23 cellular contexts compared by ENCODE assay signal in genomic region chr10:5968681-5969453, GRCh38. TPM values are rescaled to one million over a fixed set of nuclear protein-coding genes. Genes with fewer than 3 reads are reported as not detected.
A peak's percentile ranks its signal among the peaks of the same experiment; 100 is the strongest.
DNase-seq lines count a peak whose midpoint lies in the region; ATAC-seq and TF ChIP-seq lines count a peak whose summit lies in the region.
"Had no signal": no experiment of that assay in that cellular context is flagged by ENCODE, and none has a peak within 500 bp of the region (broad histone marks: within the 10 kb centered on the region; RNA-seq: fewer than 3 reads in every experiment).

No MANE protein-coding gene starts in this region.

- no peak overlapping the region for H3K27ac Mint-ChIP-seq in WTC11
- H3K27ac Mint-ChIP-seq: activated CD4-positive, alpha-beta T cell treated with anti-CD3 and anti-CD28 coated beads, Interleukin-2, amount 10 ng/mL, durations not matched to agents 24 days and 14 days; CD4-positive, alpha-beta T cell had no signal

- H3K27me3 ChIP-seq in neural cell (ENCODE audit: insufficient read depth, low read depth, low read length) = no peaks in the 10 kb centered on the region
- H3K27me3 ChIP-seq: ascending aorta, left lung, MG63, vagina had no signal

- no peak overlapping the region for H3K4me3 Mint-ChIP-seq in WTC11
- H3K4me3 Mint-ChIP-seq: activated CD4-positive, alpha-beta T cell treated with anti-CD3 and anti-CD28 coated beads, Interleukin-2, amount 10 ng/mL, durations not matched to agents 24 days and 14 days; activated T-cell treated with anti-CD3 and anti-CD28 coated beads, Interleukin-2, amount 50 U/mL, for 4 hours; CD4-positive, alpha-beta T cell; effector memory CD8-positive, alpha-beta T cell had no signal

- no peaks in the 10 kb centered on the region for H3K4me1 Mint-ChIP-seq in WTC11

- no peaks in the 10 kb centered on the region for H3K36me3 Mint-ChIP-seq in WTC11

- DNase-seq in cardiac septum (ENCODE audit: low spot score) (peak; percentile 29), Right ventricle myocardium inferior (ENCODE audit: missing footprints) (no peak), WTC11 (ENCODE audit: low spot score) (no peak), ureter (ENCODE audit: low spot score) (peak; percentile 22), T-helper 9 cell (no peak)
- DNase-seq: activated CD4-positive, alpha-beta T cell treated with anti-CD3 and anti-CD28 coated beads, Interleukin-2, amount 10 ng/mL, durations not matched to agents 24 days and 14 days; activated naive CD4-positive, alpha-beta T cell treated with anti-CD3 and anti-CD28 coated beads, Interleukin-2, amount 50 U/mL, for 16 hours; activated T-cell treated with anti-CD3 and anti-CD28 coated beads, Interleukin-2, amount 50 U/mL, for 4 hours; CD4-positive, alpha-beta T cell; effector memory CD8-positive, alpha-beta T cell; left lung; MG63; NCI-H1436; NCI-H774; occipital lobe; stimulated activated CD4-positive, alpha-beta T cell treated with anti-CD3 and anti-CD28 coated beads, Interleukin-2, amount 100 ng/mL, for 48 hours had no signal

- no peaks in the 10 kb centered on the region for H4K20me1 ChIP-seq in neural cell (ENCODE audit: insufficient read depth)

- peak overlapping the region; percentile 47 for H3K4me3 ChIP-seq in neural cell (ENCODE audit: low read length)
- H3K4me3 ChIP-seq: ascending aorta, left lung, MG63, vagina had no signal

- no peak overlapping the region for H3K27ac ChIP-seq in neural cell (ENCODE audit: low read length)
- H3K27ac ChIP-seq: ascending aorta, left lung, vagina had no signal

- peak overlapping the region; percentile 37 for H2AFZ ChIP-seq in neural cell (ENCODE audit: low read depth, low read length)

- no peaks in the 10 kb centered on the region for H3K36me3 ChIP-seq in neural cell (ENCODE audit: insufficient read depth, low read length)
- H3K36me3 ChIP-seq: ascending aorta, MG63 had no signal

- H3K4me2 ChIP-seq in neural cell (ENCODE audit: low read length) = no peak overlapping the region

- intact Hi-C loops in cardiac septum (cut with DNase I) (no loop called here), Right ventricle myocardium inferior (cut with DNase I) (no loop called here)

- H3K9me3 ChIP-seq in neural cell (ENCODE audit: low read length) = no peaks in the 10 kb centered on the region
- H3K9me3 ChIP-seq: ascending aorta, left lung, MG63, vagina had no signal

- no peaks in the 10 kb centered on the region for H3K27me3 Mint-ChIP-seq in WTC11 (ENCODE audit: low read depth)
- H3K27me3 Mint-ChIP-seq: activated CD4-positive, alpha-beta T cell treated with anti-CD3 and anti-CD28 coated beads, Interleukin-2, amount 10 ng/mL, durations not matched to agents 24 days and 14 days; CD4-positive, alpha-beta T cell; effector memory CD8-positive, alpha-beta T cell had no signal

- H3K9ac ChIP-seq in neural cell (ENCODE audit: low read length) = peak overlapping the region; percentile 47

- POLR2A ChIA-PET in WTC11 (lab: Charles Lee) = no interaction called here

- H3K79me2 ChIP-seq in neural cell (replicated peaks; ENCODE audit: insufficient read depth, low read length) = no peaks in the 10 kb centered on the region

- no peaks in the 10 kb centered on the region for H3K9me2 ChIP-seq in neural cell (ENCODE audit: insufficient read depth, low read length)

- CTCF ChIA-PET in WTC11 (lab: Charles Lee) = interaction anchor here (0.7 kb wide), 1 partner anchor 433 kb away, joined by 3 read pairs; no protein-coding TSS in a partner anchor

- no peak for TF ChIP-seq EP300 in neural cell (conservative IDR thresholded peaks at IDR 0.05; ENCODE audit: poor library complexity, severe bottlenecking)

- no peaks in the 10 kb centered on the region for H3F3A ChIP-seq in neural cell (ENCODE audit: insufficient read depth, low read length, poor library complexity, severe bottlenecking)

- H3K9me3 Mint-ChIP-seq in WTC11 = no peaks in the 10 kb centered on the region
- H3K9me3 Mint-ChIP-seq: activated CD4-positive, alpha-beta T cell treated with anti-CD3 and anti-CD28 coated beads, Interleukin-2, amount 10 ng/mL, durations not matched to agents 24 days and 14 days; activated T-cell treated with anti-CD3 and anti-CD28 coated beads, Interleukin-2, amount 50 U/mL, for 4 hours; CD4-positive, alpha-beta T cell; effector memory CD8-positive, alpha-beta T cell had no signal

- TF ChIP-seq CTCF in WTC11 (IDR thresholded peaks at IDR 0.05) = no peak
- no peak for TF ChIP-seq CTCF in neural cell (IDR thresholded peaks at IDR 0.05; ENCODE audit: poor library complexity, severe bottlenecking)

- no peak for TF ChIP-seq RAD21 in neural cell (conservative IDR thresholded peaks at IDR 0.05)

- no peak for ATAC-seq in Right ventricle myocardium inferior
- ATAC-seq in WTC11 = no peak
- ATAC-seq in HG02678 (IDR thresholded peaks at IDR 0.05; ENCODE audit: unreplicated experiment) = no peak
- ATAC-seq in HG02588 (IDR thresholded peaks at IDR 0.05; ENCODE audit: unreplicated experiment) = no peak
- ATAC-seq: activated T-cell treated with anti-CD3 and anti-CD28 coated beads, Interleukin-2, amount 50 U/mL, for 4 hours; effector memory CD8-positive, alpha-beta T cell; HCT116; left lung; Panc1 had no signal

TF ChIP-seq in WTC11, 78 proteins besides CTCF, POLR2A, EP300 and RAD21 (continues in another document):
- TF ChIP-seq, protein P1, sequence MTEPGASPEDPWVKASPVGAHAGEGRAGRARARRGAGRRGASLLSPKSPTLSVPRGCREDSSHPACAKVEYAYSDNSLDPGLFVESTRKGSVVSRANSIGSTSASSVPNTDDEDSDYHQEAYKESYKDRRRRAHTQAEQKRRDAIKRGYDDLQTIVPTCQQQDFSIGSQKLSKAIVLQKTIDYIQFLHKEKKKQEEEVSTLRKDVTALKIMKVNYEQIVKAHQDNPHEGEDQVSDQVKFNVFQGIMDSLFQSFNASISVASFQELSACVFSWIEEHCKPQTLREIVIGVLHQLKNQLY (CRISPR knock-in tag; IDR thresholded peaks at IDR 0.05) = no peak
- TF ChIP-seq, protein P2, sequence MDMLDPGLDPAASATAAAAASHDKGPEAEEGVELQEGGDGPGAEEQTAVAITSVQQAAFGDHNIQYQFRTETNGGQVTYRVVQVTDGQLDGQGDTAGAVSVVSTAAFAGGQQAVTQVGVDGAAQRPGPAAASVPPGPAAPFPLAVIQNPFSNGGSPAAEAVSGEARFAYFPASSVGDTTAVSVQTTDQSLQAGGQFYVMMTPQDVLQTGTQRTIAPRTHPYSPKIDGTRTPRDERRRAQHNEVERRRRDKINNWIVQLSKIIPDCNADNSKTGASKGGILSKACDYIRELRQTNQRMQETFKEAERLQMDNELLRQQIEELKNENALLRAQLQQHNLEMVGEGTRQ (CRISPR knock-in tag; IDR thresholded peaks at IDR 0.05) = no peak
- TF ChIP-seq USF1 (CRISPR knock-in tag; IDR thresholded peaks at IDR 0.05) (no peak), NFE2L1 (CRISPR knock-in tag; IDR thresholded peaks at IDR 0.05) (no peak), SMAD4 (CRISPR knock-in tag; IDR thresholded peaks at IDR 0.05) (no peak)

TF ChIP-seq in neural cell, 6 proteins besides CTCF, POLR2A, EP300 and RAD21:
- no peak for TF ChIP-seq SMC3 (conservative IDR thresholded peaks at IDR 0.05; ENCODE audit: poor library complexity)
- no peak for TF ChIP-seq POLR2AphosphoS5 (IDR thresholded peaks at IDR 0.05)

RNA-seq across cellular contexts. Expression of gene IL15RA, which starts 8.5 kb away (rescaled TPM):
- total RNA-seq in cardiac septum (3.9 TPM), Right ventricle myocardium inferior (11.6 TPM), WTC11 (2021) (1.9 to 2.2 TPM (median 2.0 TPM) in 3 replicates), ureter (13.5 TPM)
- not detected in 2 replicates for polyA plus RNA-seq in neural cell
- not detected in 2 replicates for polyA minus RNA-seq in neural cell
- total RNA-seq: occipital lobe had no signal

Comparison
In these comparisons a context has a peak if more than half of its experiments do, and no peak if none do; other contexts are left out.
1. DNase-seq: peak in cardiac septum (single experiment) and ureter (single experiment); none in Right ventricle myocardium inferior (single experiment), WTC11 (single experiment) and T-helper 9 cell (single experiment).